In the genomic region with DNA sequence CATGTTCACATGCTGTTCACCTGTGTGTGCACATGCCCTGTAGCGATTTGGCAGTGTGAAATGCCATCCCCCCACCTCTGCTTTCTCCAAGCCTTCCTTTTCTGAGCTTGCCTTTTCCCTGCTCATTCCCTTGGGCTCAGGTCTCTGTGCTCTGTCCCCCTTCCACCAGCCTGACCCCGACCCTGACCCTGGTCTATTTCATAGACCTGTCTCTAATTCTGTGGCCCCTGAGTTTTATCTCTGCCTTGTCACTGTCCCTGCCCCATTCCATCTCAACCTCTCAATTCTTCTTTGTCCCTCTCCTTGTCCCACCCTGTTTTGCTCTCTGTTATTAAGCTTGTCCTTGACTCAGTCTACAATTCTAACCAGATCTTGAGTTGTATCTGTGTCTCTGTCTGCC, we compare ENCODE assay signal across 7 cellular contexts. TPM values are rescaled to one million over a fixed set of nuclear protein-coding genes. Genes with fewer than 3 reads are reported as not detected.
DNase-seq lines count a peak whose midpoint lies in the region; ATAC-seq and TF ChIP-seq lines count a peak whose summit lies in the region.
"Had no signal": no experiment of that assay in that cellular context is flagged by ENCODE, and none has a peak within 500 bp of the region (broad histone marks: within the 10 kb centered on the region; RNA-seq: fewer than 3 reads in every experiment).

No MANE protein-coding gene starts in this region.

- H3K27ac Mint-ChIP-seq in CD8-positive, alpha-beta memory T cell, result peak overlapping the region in 6 of 8 donors; percentile 7 to 85 (median 72)

- no peaks in the 10 kb centered on the region for H3K9me3 Mint-ChIP-seq in CD8-positive, alpha-beta memory T cell

- TF ChIP-seq POLR2A in adrenal gland (IDR thresholded peaks at IDR 0.05) (no peak), erythroblast (IDR thresholded peaks at IDR 0.05; ENCODE audit: low read length) (no peak)

- H3K9me3 ChIP-seq in CD8-positive, alpha-beta memory T cell (ENCODE audit: low read length), result no peaks in the 10 kb centered on the region
- no peaks in the 10 kb centered on the region for H3K9me3 ChIP-seq in adrenal gland (replicated peaks in 1 of 3)
- no peaks in the 10 kb centered on the region for H3K9me3 ChIP-seq in mucosa of rectum (ENCODE audit: control insufficient read depth in 2 of 2, low read length in 2 of 2)

- H3K27ac ChIP-seq in CD8-positive, alpha-beta memory T cell (ENCODE audit: low read depth, low read length), result peak overlapping the region; percentile 38
- H3K27ac ChIP-seq in adrenal gland (peak overlapping the region in 4 of 5 donors; percentile 75 to 97 (median 82)), mucosa of rectum (ENCODE audit: low read depth in 2 of 2, low read length in 2 of 2) (peak overlapping the region; percentile 50 to 73)

- no peak for DNase-seq in CD8-positive, alpha-beta memory T cell
- no peak for DNase-seq in adrenal gland
- no peak for DNase-seq in NCI-H2029 (lab: John Stamatoyannopoulos, UW)
- DNase-seq in erythroblast (lab: John Stamatoyannopoulos, UW), result no peak
- DNase-seq: NCI-H1417 had no signal

- POLR2A ChIA-PET in CD8-positive, alpha-beta memory T cell (lab: Charles Lee), result interaction anchor here (0.8 kb wide), 1 partner anchor 11 kb away, joined by 3 read pairs; no protein-coding TSS in a partner anchor

- peaks cover 25 to 46% (median 29%) of the 10 kb centered on the region in 3 donors for H3K4me1 Mint-ChIP-seq in CD8-positive, alpha-beta memory T cell

- no peak for ATAC-seq in esophagus mucosa

- no peaks in the 10 kb centered on the region for H3K36me3 ChIP-seq in CD8-positive, alpha-beta memory T cell (ENCODE audit: insufficient read depth, low read length)
- H3K36me3 ChIP-seq in adrenal gland (replicated peaks in 1 of 2), result no peaks in the 10 kb centered on the region
- H3K36me3 ChIP-seq in mucosa of rectum (ENCODE audit: control insufficient read depth in 2 of 2, insufficient read depth in 2 of 2, low read length in 2 of 2), result no peaks in the 10 kb centered on the region

- CTCF ChIA-PET in CD8-positive, alpha-beta memory T cell (lab: Charles Lee), result interaction anchor here (0.7 to 7.1 kb wide), 5 partner anchors 12 to 288 kb away, joined by 3 to 61 read pairs (median 14); a partner anchor contains a TSS

- H3K27me3 ChIP-seq in CD8-positive, alpha-beta memory T cell (ENCODE audit: insufficient read depth, low read length, poor library complexity, severe bottlenecking), result no peaks in the 10 kb centered on the region
- H3K27me3 ChIP-seq in adrenal gland (no peaks in the 10 kb centered on the region), mucosa of rectum (ENCODE audit: control insufficient read depth in 2 of 2, insufficient read depth in 2 of 2, low read length in 2 of 2) (no peaks in the 10 kb centered on the region)

- peak overlapping the region; percentile 64 to 79 for H3K9ac ChIP-seq in mucosa of rectum (ENCODE audit: low read depth in 1 of 2, low read length in 2 of 2)

- 61 to 78% (median 68%) methylated on average over 2 of the region's 2 CpGs for WGBS in adrenal gland, 4 donors

- no peak overlapping the region for H3K4me3 ChIP-seq in CD8-positive, alpha-beta memory T cell (ENCODE audit: low read length)
- H3K4me3 ChIP-seq in adrenal gland, result peak overlapping the region in 2 of 4 donors; percentile 16 to 76
- H3K4me3 ChIP-seq in mucosa of rectum (ENCODE audit: low read length in 2 of 2), result peak overlapping the region; percentile 54 to 58

- peaks cover 0 to 4% of the 10 kb centered on the region in 2 donors for H3K27me3 Mint-ChIP-seq in CD8-positive, alpha-beta memory T cell

- intact Hi-C loops in adrenal gland (cut with DNase I), result loop anchor here in 1 of 2 donors (5.0 kb wide), 1 partner anchor 276 kb away; a partner anchor contains a TSS

- H3K4me3 Mint-ChIP-seq in CD8-positive, alpha-beta memory T cell, result peak overlapping the region; percentile 61 to 83 (median 69)

- peaks cover 27% of the 10 kb centered on the region for H3K4me1 ChIP-seq in CD8-positive, alpha-beta memory T cell (ENCODE audit: insufficient read depth, low read length)
- peaks cover 10 to 15% of the 10 kb centered on the region in 2 donors for H3K4me1 ChIP-seq in adrenal gland (replicated peaks in 1 of 2)
- peaks cover 17 to 18% of the 10 kb centered on the region in 2 donors for H3K4me1 ChIP-seq in mucosa of rectum (ENCODE audit: control insufficient read depth in 2 of 2, insufficient read depth in 2 of 2, low read length in 2 of 2)

- H3K36me3 Mint-ChIP-seq in CD8-positive, alpha-beta memory T cell, result peaks cover 0 to 1% (median 0%) of the 10 kb centered on the region in 3 donors

- TF ChIP-seq CTCF in adrenal gland (IDR thresholded peaks at IDR 0.05), result no peak

RNA-seq across cellular contexts. Expression of a gene that starts 0.7 kb away (rescaled TPM):
- 1 to 10 TPM; 6.9 to 7.9 TPM for total RNA-seq in CD8-positive, alpha-beta memory T cell
- polyA plus RNA-seq in CD8-positive, alpha-beta memory T cell, result 0.20 TPM
- total RNA-seq in adrenal gland, result 10 to 100 TPM in 5 of 8 donors, 1 to 10 TPM in 3; 6.5 to 16.1 (median 10.7) TPM
- 10 to 100 TPM in 2 of 3 donors, 1 to 10 TPM in 1; 4.4 to 38.6 (median 21.7) TPM for polyA plus RNA-seq in adrenal gland
- 3.3 TPM for total RNA-seq in esophagus mucosa

RNA-seq across cellular contexts. Expression of a gene that starts 30.1 kb away (rescaled TPM):
- total RNA-seq in CD8-positive, alpha-beta memory T cell, result 10 to 100 TPM; 31.1 to 33.7 TPM
- 14.6 TPM for polyA plus RNA-seq in CD8-positive, alpha-beta memory T cell
- total RNA-seq in adrenal gland (10 to 100 TPM in 6 of 8 donors, 1 to 10 TPM in 2; 5.0 to 29.1 (median 16.9) TPM), esophagus mucosa (5.8 TPM)
- 10 to 100 TPM in 2 of 3 donors, 1 to 10 TPM in 1; 3.7 to 53.9 (median 23.6) TPM for polyA plus RNA-seq in adrenal gland

RNA-seq across cellular contexts. Expression of a gene that starts 44.5 kb away (rescaled TPM):
- total RNA-seq in CD8-positive, alpha-beta memory T cell, result 10 to 100 TPM; 24.8 to 26.2 TPM
- polyA plus RNA-seq in CD8-positive, alpha-beta memory T cell, result 3.7 TPM
- total RNA-seq in adrenal gland (10 to 100 TPM in 2 of 8 donors, 1 to 10 TPM in 6; 5.4 to 13.2 (median 7.7) TPM), esophagus mucosa (4.5 TPM)
- polyA plus RNA-seq in adrenal gland, result 10 to 100 TPM in 2 of 3 donors, 1 to 10 TPM in 1; 2.3 to 37.6 (median 17.4) TPM

RNA-seq across cellular contexts. Expression of a gene that starts 44.6 kb away (rescaled TPM):
- total RNA-seq in CD8-positive, alpha-beta memory T cell, result 10 to 100 TPM; 74.8 to 78.6 TPM
- 92.8 TPM for polyA plus RNA-seq in CD8-positive, alpha-beta memory T cell
- total RNA-seq in adrenal gland (100 to 1,000 TPM in 1 of 8 donors, 10 to 100 TPM in 7; 53.1 to 101 (median 79.3) TPM), esophagus mucosa (48.2 TPM)
- 10 to 100 TPM; 68.7 to 92.3 (median 84.9) TPM for polyA plus RNA-seq in adrenal gland
